In genomic region chr14:88515499-88516221, GRCh38 we compare ENCODE assay signal across 1 cellular context.
TF ChIP-seq lines count a peak whose summit lies in the region.

No MANE protein-coding gene starts in this region.

TF ChIP-seq in GM23338, 12 proteins besides CTCF, POLR2A, EP300 and RAD21 (continued from another document):
- no peak for TF ChIP-seq ZNF462 (CRISPR knock-in tag; IDR thresholded peaks at IDR 0.05)
- TF ChIP-seq NANOG (IDR thresholded peaks at IDR 0.05; ENCODE audit: borderline replicate concordance) = no peak
- TF ChIP-seq EZH2phosphoT487 (IDR thresholded peaks at IDR 0.05; ENCODE audit: unreplicated experiment) = no peak
- no peak for TF ChIP-seq POLR2AphosphoS5 (IDR thresholded peaks at IDR 0.05; ENCODE audit: low read depth)
- no peak for TF ChIP-seq ZNF114 (CRISPR knock-in tag; IDR thresholded peaks at IDR 0.05)
- no peak for TF ChIP-seq JUNB (IDR thresholded peaks at IDR 0.05; ENCODE audit: unreplicated experiment)
